Comparison of ENCODE assay signal across 21 cellular contexts in genomic region chr4:187124311-187124710, GRCh38.
A peak's percentile ranks its signal among the peaks of the same experiment; 100 is the strongest.
DNase-seq lines count a peak whose midpoint lies in the region; ATAC-seq, FAIRE-seq and TF ChIP-seq lines count a peak whose summit lies in the region.
"Had no signal": no experiment of that assay in that cellular context is flagged by ENCODE, and none has a peak within 500 bp of the region (broad histone marks: within the 10 kb centered on the region; RNA-seq: fewer than 3 reads in every experiment).

No MANE protein-coding gene starts in this region.

- H3K4me1 Mint-ChIP-seq in GM23338: no peaks in the 10 kb centered on the region
- H3K4me1 Mint-ChIP-seq in astrocyte (ENCODE audit: low read depth, unreplicated experiment): peaks cover 18% of the 10 kb centered on the region
- H3K4me1 Mint-ChIP-seq in neural progenitor cell: peaks cover 10% of the 10 kb centered on the region
- H3K4me1 Mint-ChIP-seq: CD8-positive, alpha-beta memory T cell had no signal

- H4K20me1 ChIP-seq in GM23338 (replicated peaks; ENCODE audit: insufficient read depth) (no peaks in the 10 kb centered on the region), astrocyte (ENCODE audit: insufficient read depth, low read length) (no peaks in the 10 kb centered on the region), neural progenitor cell (ENCODE audit: low read depth) (no peaks in the 10 kb centered on the region)
- H4K20me1 ChIP-seq: BLaER1 treated with 17β-estradiol and CSF1 and Interleukin-3, amounts not matched to agents 10 nM and 100 nM had no signal

- TF ChIP-seq CTCF in GM23338 (conservative IDR thresholded peaks at IDR 0.05; ENCODE audit: low read depth in 2 of 2) (no peak), astrocyte (IDR thresholded peaks at IDR 0.05; ENCODE audit: insufficient read depth, low read depth, low read length) (no peak), neural progenitor cell (IDR thresholded peaks at IDR 0.05) (no peak), GM20000 (IDR thresholded peaks at IDR 0.05; ENCODE audit: extremely low read depth, missing control alignments) (no peak)

- no peak for FAIRE-seq in astrocyte (lab: Jason Lieb, UNC)
- FAIRE-seq: A204.1, G401.6, RCC 7860 had no signal

- H3K4me1 ChIP-seq in GM23338 (ENCODE audit: insufficient read depth) (no peaks in the 10 kb centered on the region), astrocyte (ENCODE audit: insufficient read depth, low read length) (peaks cover 18% of the 10 kb centered on the region), neural progenitor cell (peaks cover 12% of the 10 kb centered on the region)
- H3K4me1 ChIP-seq: BLaER1 treated with 17β-estradiol and CSF1 and Interleukin-3, amounts not matched to agents 10 nM and 100 nM had no signal

- H3K27ac Mint-ChIP-seq in GM23338 (no peak overlapping the region), astrocyte (ENCODE audit: unreplicated experiment) (no peak overlapping the region), neural progenitor cell (no peak overlapping the region)
- H3K27ac Mint-ChIP-seq: CD8-positive, alpha-beta memory T cell had no signal

- H3K36me3 ChIP-seq in GM23338 (ENCODE audit: insufficient read depth): no peaks in the 10 kb centered on the region
- no peaks in the 10 kb centered on the region for H3K36me3 ChIP-seq in astrocyte (ENCODE audit: insufficient read depth, low read length)
- no peaks in the 10 kb centered on the region for H3K36me3 ChIP-seq in neural progenitor cell
- H3K36me3 ChIP-seq: BLaER1 treated with 17β-estradiol and CSF1 and Interleukin-3, amounts not matched to agents 10 nM and 100 nM had no signal

- no peaks in the 10 kb centered on the region for H3K9me3 ChIP-seq in astrocyte (ENCODE audit: insufficient read depth, low read depth, low read length)
- no peaks in the 10 kb centered on the region for H3K9me3 ChIP-seq in neural progenitor cell (ENCODE audit: low read depth)

- H3K36me3 Mint-ChIP-seq in GM23338 (ENCODE audit: low read depth): no peaks in the 10 kb centered on the region
- no peaks in the 10 kb centered on the region for H3K36me3 Mint-ChIP-seq in astrocyte (ENCODE audit: low read depth, unreplicated experiment)
- no peaks in the 10 kb centered on the region for H3K36me3 Mint-ChIP-seq in neural progenitor cell
- H3K36me3 Mint-ChIP-seq: CD8-positive, alpha-beta memory T cell had no signal

- ATAC-seq in GM23338: no peak

- H3F3A ChIP-seq in GM23338 (replicated peaks; ENCODE audit: low read depth) (no peaks in the 10 kb centered on the region), neural progenitor cell (ENCODE audit: low read depth) (peaks cover 8% of the 10 kb centered on the region)

- H3K4me3 Mint-ChIP-seq in GM23338 (no peak overlapping the region), astrocyte (ENCODE audit: unreplicated experiment) (no peak overlapping the region), neural progenitor cell (no peak overlapping the region)
- H3K4me3 Mint-ChIP-seq: CD8-positive, alpha-beta memory T cell had no signal

- no peak overlapping the region for H3K9ac ChIP-seq in astrocyte (ENCODE audit: low read length)
- no peak overlapping the region for H3K9ac ChIP-seq in neural progenitor cell
- H3K9ac ChIP-seq: BLaER1 treated with 17β-estradiol and CSF1 and Interleukin-3, amounts not matched to agents 10 nM and 100 nM had no signal

- H2AFZ ChIP-seq in GM23338: peak overlapping the region; percentile 63
- peak overlapping the region; percentile 33 for H2AFZ ChIP-seq in astrocyte (ENCODE audit: low read depth, low read length)
- H2AFZ ChIP-seq in neural progenitor cell (replicated peaks): peak overlapping the region; percentile 87

- no peaks in the 10 kb centered on the region for H3K9me3 Mint-ChIP-seq in GM23338
- H3K9me3 Mint-ChIP-seq in astrocyte (ENCODE audit: unreplicated experiment): no peaks in the 10 kb centered on the region
- peaks cover 2% of the 10 kb centered on the region for H3K9me3 Mint-ChIP-seq in neural progenitor cell

- no peak overlapping the region for H3K27ac ChIP-seq in GM23338 (ENCODE audit: low read depth)
- no peak overlapping the region for H3K27ac ChIP-seq in astrocyte (ENCODE audit: low read depth, low read length)
- H3K27ac ChIP-seq in neural progenitor cell: peak overlapping the region; percentile 44
- H3K27ac ChIP-seq: BLaER1 treated with 17β-estradiol and CSF1 and Interleukin-3, amounts not matched to agents 10 nM and 100 nM; HL-60 had no signal

- H3K79me2 ChIP-seq in GM23338 (replicated peaks; ENCODE audit: insufficient read depth) (no peaks in the 10 kb centered on the region), astrocyte (ENCODE audit: insufficient read depth, low read length) (no peaks in the 10 kb centered on the region), neural progenitor cell (ENCODE audit: low read depth) (no peaks in the 10 kb centered on the region)

- no peaks in the 10 kb centered on the region for H3K9me2 ChIP-seq in GM23338 (ENCODE audit: insufficient read depth)

- no peaks in the 10 kb centered on the region for H3K27me3 Mint-ChIP-seq in GM23338 (ENCODE audit: insufficient read depth, low read depth, poor library complexity)
- no peaks in the 10 kb centered on the region for H3K27me3 Mint-ChIP-seq in astrocyte (ENCODE audit: low read depth, unreplicated experiment)
- peaks cover 4% of the 10 kb centered on the region for H3K27me3 Mint-ChIP-seq in neural progenitor cell (ENCODE audit: insufficient read depth, low read depth)

- H3K27me3 ChIP-seq in GM23338 (ENCODE audit: insufficient read depth) (no peaks in the 10 kb centered on the region), astrocyte (ENCODE audit: insufficient read depth, low read length) (no peaks in the 10 kb centered on the region), neural progenitor cell (no peaks in the 10 kb centered on the region)
- H3K27me3 ChIP-seq: BLaER1 treated with 17β-estradiol and CSF1 and Interleukin-3, amounts not matched to agents 10 nM and 100 nM had no signal

- no peak for DNase-seq in GM23338 (ENCODE audit: low spot score)
- DNase-seq in astrocyte (ENCODE audit: low read depth): no peak
- DNase-seq in left kidney (ENCODE audit: low read depth, low spot score): peak; percentile 79
- peak; percentile 57 for DNase-seq in neural progenitor cell (ENCODE audit: low spot score)
- no peak for DNase-seq in GM20000 (ENCODE audit: low spot score)
- DNase-seq in activated CD4-positive, alpha-beta T cell treated with anti-CD3 and anti-CD28 coated beads for 4 hours: no peak
- no peak for DNase-seq in activated CD4-positive, alpha-beta T cell treated with anti-CD3 and anti-CD28 coated beads, Interleukin-2, amount 50 U/mL, for 48 hours
- DNase-seq in HuH-7 (ENCODE audit: low spot score): no peak
- DNase-seq: CD8-positive, alpha-beta memory T cell; DMS79 treated with DMSO at 0.1 percent for 48 hours; KG1; NCI-H1694; NCI-H2107; NCI-H226; NCI-H526; SHP77 had no signal

- H3K4me2 ChIP-seq in GM23338 (no peak overlapping the region), astrocyte (ENCODE audit: low read length) (peak overlapping the region; percentile 20), neural progenitor cell (peak overlapping the region; percentile 28)
- H3K4me2 ChIP-seq: BLaER1 treated with 17β-estradiol and CSF1 and Interleukin-3, amounts not matched to agents 10 nM and 100 nM had no signal

- H3K4me3 ChIP-seq in GM23338 (no peak overlapping the region), astrocyte (ENCODE audit: insufficient read depth, low read depth, low read length) (no peak overlapping the region), neural progenitor cell (no peak overlapping the region)
- H3K4me3 ChIP-seq: BLaER1 treated with 17β-estradiol and CSF1 and Interleukin-3, amounts not matched to agents 10 nM and 100 nM had no signal

TF ChIP-seq in GM23338, 12 proteins besides CTCF, POLR2A, EP300 and RAD21 (continues in another document):
- TF ChIP-seq ETS1 (IDR thresholded peaks at IDR 0.05) (no peak), ZNF331 (CRISPR knock-in tag; IDR thresholded peaks at IDR 0.05; ENCODE audit: low read depth) (no peak), EZH2phosphoT487 (IDR thresholded peaks at IDR 0.05; ENCODE audit: unreplicated experiment) (no peak)

Comparison
In these comparisons a context has a peak if more than half of its experiments do, and no peak if none do; other contexts are left out.
1. DNase-seq: peak in left kidney (single experiment) and neural progenitor cell (single experiment); none in GM23338 (single experiment), astrocyte (single experiment), GM20000 (single experiment), activated CD4-positive, alpha-beta T cell treated with anti-CD3 and anti-CD28 coated beads for 4 hours (0 of 2), activated CD4-positive, alpha-beta T cell treated with anti-CD3 and anti-CD28 coated beads, Interleukin-2, amount 50 U/mL, for 48 hours (0 of 2) and HuH-7 (single experiment).
2. H2AFZ ChIP-seq: peak in every context shown above with its lines; median percentile 87 in neural progenitor cell; 63 in GM23338; 33 in astrocyte.